In the genomic region with DNA sequence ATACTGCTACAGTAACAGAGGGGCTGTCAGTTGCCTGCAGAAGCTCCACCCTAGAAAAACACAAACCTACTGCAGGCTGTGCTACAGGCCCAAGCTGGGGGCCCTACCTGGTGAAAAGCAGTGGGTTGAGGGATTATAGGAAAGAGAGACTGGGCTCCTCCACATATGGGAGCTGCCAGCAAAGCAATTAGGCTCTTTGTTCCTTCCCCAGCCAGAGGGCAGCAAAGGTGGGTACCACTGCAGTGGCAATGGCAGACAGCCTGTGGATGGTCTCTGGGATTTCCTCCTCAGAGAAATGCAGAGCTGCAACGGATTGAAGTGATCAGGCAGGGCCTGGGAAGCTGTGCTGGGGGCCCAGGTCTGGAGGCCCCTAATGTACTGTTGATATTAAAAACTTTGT, we compare ENCODE assay signal across 2 cellular contexts.
TF ChIP-seq lines count a peak whose summit lies in the region.

No MANE protein-coding gene starts in this region.

TF ChIP-seq in GM23338, 12 proteins besides CTCF, POLR2A, EP300 and RAD21 (continued from another document):
- TF ChIP-seq, protein P1, sequence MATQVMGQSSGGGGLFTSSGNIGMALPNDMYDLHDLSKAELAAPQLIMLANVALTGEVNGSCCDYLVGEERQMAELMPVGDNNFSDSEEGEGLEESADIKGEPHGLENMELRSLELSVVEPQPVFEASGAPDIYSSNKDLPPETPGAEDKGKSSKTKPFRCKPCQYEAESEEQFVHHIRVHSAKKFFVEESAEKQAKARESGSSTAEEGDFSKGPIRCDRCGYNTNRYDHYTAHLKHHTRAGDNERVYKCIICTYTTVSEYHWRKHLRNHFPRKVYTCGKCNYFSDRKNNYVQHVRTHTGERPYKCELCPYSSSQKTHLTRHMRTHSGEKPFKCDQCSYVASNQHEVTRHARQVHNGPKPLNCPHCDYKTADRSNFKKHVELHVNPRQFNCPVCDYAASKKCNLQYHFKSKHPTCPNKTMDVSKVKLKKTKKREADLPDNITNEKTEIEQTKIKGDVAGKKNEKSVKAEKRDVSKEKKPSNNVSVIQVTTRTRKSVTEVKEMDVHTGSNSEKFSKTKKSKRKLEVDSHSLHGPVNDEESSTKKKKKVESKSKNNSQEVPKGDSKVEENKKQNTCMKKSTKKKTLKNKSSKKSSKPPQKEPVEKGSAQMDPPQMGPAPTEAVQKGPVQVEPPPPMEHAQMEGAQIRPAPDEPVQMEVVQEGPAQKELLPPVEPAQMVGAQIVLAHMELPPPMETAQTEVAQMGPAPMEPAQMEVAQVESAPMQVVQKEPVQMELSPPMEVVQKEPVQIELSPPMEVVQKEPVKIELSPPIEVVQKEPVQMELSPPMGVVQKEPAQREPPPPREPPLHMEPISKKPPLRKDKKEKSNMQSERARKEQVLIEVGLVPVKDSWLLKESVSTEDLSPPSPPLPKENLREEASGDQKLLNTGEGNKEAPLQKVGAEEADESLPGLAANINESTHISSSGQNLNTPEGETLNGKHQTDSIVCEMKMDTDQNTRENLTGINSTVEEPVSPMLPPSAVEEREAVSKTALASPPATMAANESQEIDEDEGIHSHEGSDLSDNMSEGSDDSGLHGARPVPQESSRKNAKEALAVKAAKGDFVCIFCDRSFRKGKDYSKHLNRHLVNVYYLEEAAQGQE (IDR thresholded peaks at IDR 0.05; ENCODE audit: unreplicated experiment): no peak

TF ChIP-seq in WTC11, 78 proteins besides CTCF, POLR2A, EP300 and RAD21 (continued from another document):
- TF ChIP-seq, protein P2, sequence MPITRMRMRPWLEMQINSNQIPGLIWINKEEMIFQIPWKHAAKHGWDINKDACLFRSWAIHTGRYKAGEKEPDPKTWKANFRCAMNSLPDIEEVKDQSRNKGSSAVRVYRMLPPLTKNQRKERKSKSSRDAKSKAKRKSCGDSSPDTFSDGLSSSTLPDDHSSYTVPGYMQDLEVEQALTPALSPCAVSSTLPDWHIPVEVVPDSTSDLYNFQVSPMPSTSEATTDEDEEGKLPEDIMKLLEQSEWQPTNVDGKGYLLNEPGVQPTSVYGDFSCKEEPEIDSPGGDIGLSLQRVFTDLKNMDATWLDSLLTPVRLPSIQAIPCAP (CRISPR knock-in tag; IDR thresholded peaks at IDR 0.05): no peak
- TF ChIP-seq, protein P3, sequence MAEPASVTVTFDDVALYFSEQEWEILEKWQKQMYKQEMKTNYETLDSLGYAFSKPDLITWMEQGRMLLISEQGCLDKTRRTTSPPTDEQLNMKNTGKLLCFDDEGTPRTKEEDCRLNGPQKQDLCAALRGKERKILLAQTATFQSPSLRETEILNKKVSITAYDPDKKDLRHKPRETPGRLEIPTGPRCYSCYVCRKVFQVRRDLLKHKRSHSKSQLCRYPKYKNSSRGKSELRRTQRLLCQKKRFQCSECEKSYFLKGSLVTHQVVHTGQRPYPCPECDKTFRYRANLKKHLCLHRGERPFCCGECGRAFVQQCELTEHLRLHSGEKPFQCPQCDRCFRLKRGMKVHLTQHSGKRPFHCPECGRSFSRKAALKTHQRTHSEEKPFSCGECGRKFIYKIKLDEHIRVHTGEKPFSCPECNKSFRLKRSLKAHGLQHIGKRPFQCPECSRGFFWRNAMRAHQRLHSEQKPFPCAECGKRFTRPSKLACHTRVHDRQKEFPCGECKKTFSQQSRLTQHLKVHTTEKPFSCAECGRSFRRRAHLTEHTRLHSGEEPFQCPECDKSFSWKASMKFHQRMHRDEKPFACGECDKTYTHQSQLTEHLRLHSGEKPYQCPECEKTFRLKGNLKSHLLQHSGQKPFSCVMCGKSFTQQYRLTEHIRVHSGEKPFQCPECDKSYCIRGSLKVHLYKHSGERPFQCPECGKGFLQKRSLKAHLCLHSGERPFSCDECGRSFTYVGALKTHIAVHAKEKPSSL (CRISPR knock-in tag; conservative IDR thresholded peaks at IDR 0.05): no peak
- no peak for TF ChIP-seq GRHL2 (CRISPR knock-in tag; IDR thresholded peaks at IDR 0.05; ENCODE audit: insufficient replicate concordance, severe bottlenecking)
- TF ChIP-seq, protein P4, sequence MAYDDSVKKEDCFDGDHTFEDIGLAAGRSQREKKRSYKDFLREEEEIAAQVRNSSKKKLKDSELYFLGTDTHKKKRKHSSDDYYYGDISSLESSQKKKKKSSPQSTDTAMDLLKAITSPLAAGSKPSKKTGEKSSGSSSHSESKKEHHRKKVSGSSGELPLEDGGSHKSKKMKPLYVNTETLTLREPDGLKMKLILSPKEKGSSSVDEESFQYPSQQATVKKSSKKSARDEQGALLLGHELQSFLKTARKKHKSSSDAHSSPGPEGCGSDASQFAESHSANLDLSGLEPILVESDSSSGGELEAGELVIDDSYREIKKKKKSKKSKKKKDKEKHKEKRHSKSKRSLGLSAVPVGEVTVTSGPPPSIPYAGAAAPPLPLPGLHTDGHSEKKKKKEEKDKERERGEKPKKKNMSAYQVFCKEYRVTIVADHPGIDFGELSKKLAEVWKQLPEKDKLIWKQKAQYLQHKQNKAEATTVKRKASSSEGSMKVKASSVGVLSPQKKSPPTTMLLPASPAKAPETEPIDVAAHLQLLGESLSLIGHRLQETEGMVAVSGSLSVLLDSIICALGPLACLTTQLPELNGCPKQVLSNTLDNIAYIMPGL (CRISPR knock-in tag; IDR thresholded peaks at IDR 0.05): no peak
TF ChIP-seq in WTC11: peak in this region for 0.
